26 cellular contexts compared by ENCODE assay signal in genomic region chr17:27106982-27107360, GRCh38.
"Had no signal": no experiment of that assay in that cellular context is flagged by ENCODE, and none has a peak within 500 bp of the region (broad histone marks: within the 10 kb centered on the region; RNA-seq: fewer than 3 reads in every experiment).

No MANE protein-coding gene starts in this region.

- H3K27me3 ChIP-seq: adrenal gland, body of pancreas, esophagus squamous epithelium had no signal

- H3K27ac ChIP-seq: adrenal gland, body of pancreas, coronary artery, dorsolateral prefrontal cortex, esophagus squamous epithelium had no signal

- H3K9me3 ChIP-seq: adrenal gland, body of pancreas, esophagus squamous epithelium had no signal

- H3K4me3 ChIP-seq: adrenal gland, body of pancreas, coronary artery, dorsolateral prefrontal cortex, esophagus squamous epithelium had no signal

- DNase-seq: activated CD4-positive, alpha-beta memory T cell treated with anti-CD3 and anti-CD28 coated beads for 36 hours; activated CD4-positive, alpha-beta T cell treated with anti-CD3 and anti-CD28 coated beads for 36 hours; activated CD4-positive, alpha-beta T cell treated with anti-CD3 and anti-CD28 coated beads, Interleukin-2, amount 10 ng/mL, durations not matched to agents 24 days and 14 days; activated CD4-positive, CD25-positive, alpha-beta regulatory T cell; activated CD4-positive, CD25-positive, alpha-beta regulatory T cell treated with anti-CD3 and anti-CD28 coated beads, Interleukin-2, amount 50 U/mL, for 72 hours; activated CD8-positive, alpha-beta memory T cell treated with anti-CD3 and anti-CD28 coated beads, Interleukin-2, amount 10 ng/mL, durations not matched to agents 7 days and 5 days; activated CD8-positive, alpha-beta memory T cell treated with anti-CD3 and anti-CD28 coated beads, Interleukin-2, amount 50 U/mL, for 4 hours; activated CD8-positive, alpha-beta T cell treated with anti-CD3 and anti-CD28 coated beads, Interleukin-2, amount 10 ng/mL, durations not matched to agents 7 days and 5 days; activated effector memory CD4-positive, alpha-beta T cell treated with anti-CD3 and anti-CD28 coated beads, Interleukin-2, amount 50 U/mL, for 16 hours; activated naive CD4-positive, alpha-beta T cell treated with anti-CD3 and anti-CD28 coated beads for 36 hours; activated naive CD8-positive, alpha-beta T cell treated with anti-CD3 and anti-CD28 coated beads for 36 hours; activated naive CD8-positive, alpha-beta T cell treated with anti-CD3 and anti-CD28 coated beads, Interleukin-2, amount 50 U/mL, for 24 hours; activated T-cell treated with anti-CD3 and anti-CD28 coated beads, Interleukin-2, amount 50 U/mL, for 1 hour; activated T-cell treated with anti-CD3 and anti-CD28 coated beads, Interleukin-2, amount 50 U/mL, for 48 hours; adrenal gland; amygdala; aorta; body of pancreas; dorsolateral prefrontal cortex; effector memory CD4-positive, alpha-beta T cell; endodermal cell; esophagus squamous epithelium; head of caudate nucleus; T-helper 2 cell had no signal

- ATAC-seq: activated CD4-positive, alpha-beta T cell treated with anti-CD3 and anti-CD28 coated beads for 36 hours; activated CD8-positive, alpha-beta memory T cell treated with anti-CD3 and anti-CD28 coated beads, Interleukin-2, amount 10 ng/mL, durations not matched to agents 7 days and 5 days; activated CD8-positive, alpha-beta T cell treated with anti-CD3 and anti-CD28 coated beads, Interleukin-2, amount 10 ng/mL, durations not matched to agents 7 days and 5 days; activated naive CD8-positive, alpha-beta T cell treated with anti-CD3 and anti-CD28 coated beads, Interleukin-2, amount 50 U/mL, for 24 hours; body of pancreas had no signal

- H3K4me1 ChIP-seq: adrenal gland, body of pancreas, esophagus squamous epithelium had no signal

- H3K36me3 ChIP-seq: adrenal gland, esophagus squamous epithelium had no signal

- FAIRE-seq: frontal cortex had no signal
